ENCODE assay signal across 10 cellular contexts in the genomic region with DNA sequence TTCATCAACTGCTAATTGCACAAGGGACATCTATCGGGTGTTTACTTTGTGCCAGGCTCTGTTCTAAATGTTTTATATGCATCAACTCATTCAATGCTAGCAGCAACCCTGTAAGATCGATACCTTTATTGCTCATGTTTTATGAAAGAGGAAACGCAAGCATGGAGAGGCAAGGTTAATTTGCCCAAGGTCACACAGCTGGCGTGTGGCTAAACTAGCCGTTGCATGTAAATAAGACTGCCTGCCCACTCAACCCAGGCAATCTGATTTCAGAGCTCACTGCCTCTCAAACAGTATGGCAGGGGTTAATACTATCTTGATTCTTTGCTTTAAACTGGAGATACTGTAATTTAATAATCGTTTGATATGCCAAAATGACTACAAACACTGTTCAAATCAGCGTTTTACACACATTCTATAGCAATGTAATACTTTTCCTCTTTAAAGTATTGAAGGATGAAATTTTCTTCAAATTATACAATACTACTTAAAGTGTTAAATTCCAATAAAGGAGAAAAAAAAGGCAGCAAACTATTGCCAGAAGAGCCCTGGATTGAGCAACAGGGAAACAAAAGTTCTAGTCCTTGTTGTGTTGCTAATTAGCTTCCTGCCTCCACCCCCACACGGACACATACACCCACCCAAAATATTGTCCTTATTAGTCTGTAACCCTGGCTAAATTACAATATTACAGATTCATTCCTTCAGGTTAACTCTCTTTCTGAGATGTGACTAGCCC. TPM values are rescaled to one million over a fixed set of nuclear protein-coding genes. Genes with fewer than 3 reads are reported as not detected.
DNase-seq lines count a peak whose midpoint lies in the region; ATAC-seq lines count a peak whose summit lies in the region.
"Had no signal": no experiment of that assay in that cellular context is flagged by ENCODE, and none has a peak within 500 bp of the region (broad histone marks: within the 10 kb centered on the region; RNA-seq: fewer than 3 reads in every experiment).

No MANE protein-coding gene starts in this region.

- no peak for DNase-seq in stimulated activated CD4-positive, alpha-beta T cell treated with anti-CD3 and anti-CD28 coated beads, Interleukin-15, amount 100 ng/mL, for 24 hours
- DNase-seq in LoVo (ENCODE audit: low spot score) (no peak), MG63 (no peak), hepatic stellate cell (ENCODE audit: low spot score) (no peak)
- DNase-seq: naive thymus-derived CD8-positive, alpha-beta T cell; NCI-H2171 treated with DMSO at 0.1 percent for 48 hours had no signal

- H3K36me3 Mint-ChIP-seq in activated T-helper 17 cell treated with anti-CD3 and anti-CD28 coated beads, Interleukin-2, amount 50 U/mL, for 72 hours (ENCODE audit: low read depth): no peaks in the 10 kb centered on the region

- peaks cover 4% of the 10 kb centered on the region for H3K9me3 Mint-ChIP-seq in activated T-helper 17 cell treated with anti-CD3 and anti-CD28 coated beads, Interleukin-2, amount 50 U/mL, for 72 hours

- H3K27me3 Mint-ChIP-seq in activated T-helper 17 cell treated with anti-CD3 and anti-CD28 coated beads, Interleukin-2, amount 50 U/mL, for 72 hours: peaks cover 33% of the 10 kb centered on the region

- no peak overlapping the region for H3K4me3 ChIP-seq in MG63

- ATAC-seq in GM18858 (IDR thresholded peaks at IDR 0.05; ENCODE audit: unreplicated experiment) (peak; percentile 68), GM21619 (IDR thresholded peaks at IDR 0.05; ENCODE audit: unreplicated experiment) (peak; percentile 72), HG03469 (IDR thresholded peaks at IDR 0.05; ENCODE audit: unreplicated experiment) (peak; percentile 74)
- ATAC-seq in activated T-helper 17 cell treated with anti-CD3 and anti-CD28 coated beads, Interleukin-2, amount 50 U/mL, for 72 hours (replicated peaks): no peak
- ATAC-seq: naive thymus-derived CD8-positive, alpha-beta T cell had no signal

- H3K27ac Mint-ChIP-seq in activated T-helper 17 cell treated with anti-CD3 and anti-CD28 coated beads, Interleukin-2, amount 50 U/mL, for 72 hours: peak overlapping the region; percentile 64
- H3K27ac Mint-ChIP-seq: naive thymus-derived CD8-positive, alpha-beta T cell had no signal

- H3K4me1 Mint-ChIP-seq in activated T-helper 17 cell treated with anti-CD3 and anti-CD28 coated beads, Interleukin-2, amount 50 U/mL, for 72 hours: peaks cover 22% of the 10 kb centered on the region
- H3K4me1 Mint-ChIP-seq: naive thymus-derived CD8-positive, alpha-beta T cell had no signal

- H3K4me3 Mint-ChIP-seq in activated T-helper 17 cell treated with anti-CD3 and anti-CD28 coated beads, Interleukin-2, amount 50 U/mL, for 72 hours: peak overlapping the region; percentile 4
- H3K4me3 Mint-ChIP-seq: naive thymus-derived CD8-positive, alpha-beta T cell had no signal

- H3K27me3 ChIP-seq in MG63: no peaks in the 10 kb centered on the region

- no peaks in the 10 kb centered on the region for H3K36me3 ChIP-seq in MG63

- no peaks in the 10 kb centered on the region; the same call in 1 of the 2 replicates for H3K9me3 ChIP-seq in MG63

RNA-seq across cellular contexts. Expression of gene DHRS7, which starts 39.1 kb away (rescaled TPM):
- 10 to 100 TPM; 47.6 to 60.6 TPM for total RNA-seq in activated T-helper 17 cell treated with anti-CD3 and anti-CD28 coated beads, Interleukin-2, amount 50 U/mL, for 72 hours
- 31.8 and 33.8 TPM in 2 replicates for total RNA-seq in MG63 (2014; rRNA removed; shearing (Covaris generic); ENCODE audit: low replicate concordance)

RNA-seq across cellular contexts. Expression of gene PPM1A, which starts 44.7 kb away (rescaled TPM):
- total RNA-seq in activated T-helper 17 cell treated with anti-CD3 and anti-CD28 coated beads, Interleukin-2, amount 50 U/mL, for 72 hours: 10 to 100 TPM; 39.1 to 44.4 TPM
- total RNA-seq in MG63 (2014; rRNA removed; shearing (Covaris generic); ENCODE audit: low replicate concordance): 16.0 and 32.5 TPM in 2 replicates
